ENCODE assay signal across 8 cellular contexts in genomic region chr1:11680270-11681070, GRCh38. TPM values are rescaled to one million over a fixed set of nuclear protein-coding genes. Genes with fewer than 3 reads are reported as not detected.
DNase-seq lines count a peak whose midpoint lies in the region; ATAC-seq and TF ChIP-seq lines count a peak whose summit lies in the region.

No MANE protein-coding gene starts in this region.

- no peaks in the 10 kb centered on the region for H3K9me3 ChIP-seq in suprapubic skin

- H3K4me1 ChIP-seq in suprapubic skin: peaks cover 25% of the 10 kb centered on the region

- TF ChIP-seq EP300 in Ishikawa (IDR thresholded peaks at IDR 0.05; ENCODE audit: borderline replicate concordance): no peak
- TF ChIP-seq EP300 in suprapubic skin (IDR thresholded peaks at IDR 0.05): no peak

- H3K27ac Mint-ChIP-seq in brain: peak overlapping the region in 2 of 5 experiments; percentile 67 to 69

- ATAC-seq in GM21529 (IDR thresholded peaks at IDR 0.05; ENCODE audit: unreplicated experiment) (peak; percentile 16), left lobe of liver (peak; percentile 9)

- peaks cover 54% of the 10 kb centered on the region for H3K4me1 Mint-ChIP-seq in brain

- TF ChIP-seq POLR2A in suprapubic skin (IDR thresholded peaks at IDR 0.05): no peak

- no peak for TF ChIP-seq RAD21 in Ishikawa (IDR thresholded peaks at IDR 0.05; ENCODE audit: low read depth)

- TF ChIP-seq CTCF in GM06990 (IDR thresholded peaks at IDR 0.05; ENCODE audit: insufficient read depth, low read length, poor library complexity, severe bottlenecking) (no peak), brain (conservative IDR thresholded peaks at IDR 0.05) (no peak), suprapubic skin (IDR thresholded peaks at IDR 0.05) (no peak)

- peaks cover 18% of the 10 kb centered on the region for H3K36me3 Mint-ChIP-seq in brain

- peak overlapping the region; percentile 86 to 90 (median 87) for H3K4me3 Mint-ChIP-seq in brain

- peak overlapping the region; percentile 79 for H3K27ac ChIP-seq in suprapubic skin

- WGBS in suprapubic skin: no CpG with 5 or more reads among the region's 65 CpGs

- H3K36me3 ChIP-seq in GM06990 (ENCODE audit: control insufficient read depth, insufficient read depth, low read length) (peaks cover 5% of the 10 kb centered on the region), suprapubic skin (peaks cover 18% of the 10 kb centered on the region)

- no peak for DNase-seq in GM06990 (ENCODE audit: extremely low read depth, insufficient read length)
- no peak for DNase-seq in left lobe of liver (ENCODE audit: low spot score)
- no peak for DNase-seq in suprapubic skin (ENCODE audit: low spot score in 2 of 2)
- DNase-seq in NOMO-1 treated with dmso at 0.1 percent for 144 hours (lab: John Stamatoyannopoulos, UW; ENCODE audit: unreplicated experiment): no peak
- no peak for DNase-seq in dedifferentiated amniotic fluid mesenchymal stem cell (ENCODE audit: extremely low spot score)

- H3K9me3 Mint-ChIP-seq in brain: no peaks in the 10 kb centered on the region

- H3K27me3 ChIP-seq in GM06990 (replicated peaks; ENCODE audit: control insufficient read depth, insufficient read depth, low read length) (no peaks in the 10 kb centered on the region), suprapubic skin (no peaks in the 10 kb centered on the region)

- peak overlapping the region; percentile 88 for H3K4me3 ChIP-seq in GM06990 (replicated peaks; ENCODE audit: low read depth, low read length)
- peak overlapping the region; percentile 77 for H3K4me3 ChIP-seq in suprapubic skin

- H3K27me3 Mint-ChIP-seq in brain: peaks cover 3% of the 10 kb centered on the region

TF ChIP-seq in Ishikawa, 13 proteins besides CTCF, POLR2A, EP300 and RAD21:
- 0 out of 2 replicates have a peak, but pooled peaks have one; percentile 20 for TF ChIP-seq TAF1 (IDR thresholded peaks at IDR 0.05; ENCODE audit: low read depth)
- TF ChIP-seq USF1 (IDR thresholded peaks at IDR 0.05): 0 out of 2 replicates have a peak, but pooled peaks have one; percentile 5
- no peak for TF ChIP-seq CEBPB (IDR thresholded peaks at IDR 0.05)
TF ChIP-seq in Ishikawa: peak in this region for 2.

RNA-seq across cellular contexts. Expression of gene MAD2L2, which starts 0.5 kb away (rescaled TPM):
- 275 TPM for polyA plus RNA-seq in brain (ENCODE audit: insufficient read depth, low read depth, low replicate concordance)
- total RNA-seq in left lobe of liver (28.3 TPM), suprapubic skin (10 to 100 TPM; 25.4 to 35.0 (median 32.7) TPM)

RNA-seq across cellular contexts. Expression of gene DRAXIN, which starts 11.0 kb away (rescaled TPM):
- 15.1 TPM for polyA plus RNA-seq in brain (ENCODE audit: insufficient read depth, low read depth, low replicate concordance)
- total RNA-seq in left lobe of liver: not detected
- total RNA-seq in suprapubic skin: under 1 TPM in 3 of 4 donors, not detected in 1; 0.08 to 0.10 (median 0.08) TPM

RNA-seq across cellular contexts. Expression of gene FBXO6, which starts 16.5 kb away (rescaled TPM):
- polyA plus RNA-seq in brain (ENCODE audit: insufficient read depth, low read depth, low replicate concordance): 7.4 TPM
- total RNA-seq in left lobe of liver (12.0 TPM), suprapubic skin (10 to 100 TPM; 13.7 to 21.5 (median 15.9) TPM)

RNA-seq across cellular contexts. Expression of gene FBXO44, which starts 25.8 kb away (rescaled TPM):
- 63.8 TPM for polyA plus RNA-seq in brain (ENCODE audit: insufficient read depth, low read depth, low replicate concordance)
- total RNA-seq in left lobe of liver (11.6 TPM), suprapubic skin (10 to 100 TPM; 17.2 to 56.3 (median 28.1) TPM)

RNA-seq across cellular contexts. Expression of gene FBXO2, which starts 26.2 kb away (rescaled TPM):
- 103 TPM for polyA plus RNA-seq in brain (ENCODE audit: insufficient read depth, low read depth, low replicate concordance)
- total RNA-seq in left lobe of liver (15.0 TPM), suprapubic skin (10 to 100 TPM in 3 of 4 donors, 1 to 10 TPM in 1; 8.2 to 16.7 (median 13.5) TPM)
